In the genomic region with DNA sequence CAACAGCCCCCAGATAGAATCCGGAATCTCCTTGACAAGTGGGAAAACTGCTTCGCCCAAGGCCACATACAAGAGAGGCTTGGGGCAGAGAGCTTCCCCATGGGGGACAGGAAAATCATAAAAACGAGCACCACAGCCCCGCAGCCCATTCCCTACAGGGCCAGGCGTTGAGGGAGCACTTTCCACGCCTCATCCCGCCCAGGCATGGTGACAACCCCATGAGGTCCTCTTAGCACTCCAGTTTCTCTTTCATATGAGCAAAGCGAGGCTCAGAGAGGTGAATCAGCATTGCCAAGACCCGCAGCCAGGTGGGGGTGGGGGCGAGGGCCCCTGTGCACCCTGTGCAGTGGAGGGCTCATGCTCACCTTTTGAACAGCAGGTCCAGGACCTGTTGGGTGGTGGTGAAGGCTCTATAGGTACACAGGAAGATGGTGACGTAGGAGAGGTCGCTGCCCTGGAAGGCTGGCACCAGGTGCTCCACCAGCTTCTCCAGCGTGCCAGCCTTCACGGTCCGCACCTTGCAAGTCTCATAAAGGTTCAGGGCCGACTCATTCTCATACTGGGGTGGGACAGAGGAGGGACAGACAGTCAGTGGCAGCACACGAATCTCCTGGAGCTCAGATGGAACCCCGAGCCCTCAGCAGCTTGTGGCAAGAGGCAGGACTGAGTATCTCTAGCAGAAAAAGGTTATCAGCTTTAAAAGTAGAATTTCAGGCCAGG, we compare ENCODE assay signal across 15 cellular contexts. TPM values are rescaled to one million over a fixed set of nuclear protein-coding genes. Genes with fewer than 3 reads are reported as not detected.
DNase-seq lines count a peak whose midpoint lies in the region; ATAC-seq and TF ChIP-seq lines count a peak whose summit lies in the region.
"Had no signal": no experiment of that assay in that cellular context is flagged by ENCODE, and none has a peak within 500 bp of the region (broad histone marks: within the 10 kb centered on the region; RNA-seq: fewer than 3 reads in every experiment).

No MANE protein-coding gene starts in this region.

- H3K27ac ChIP-seq in right cardiac atrium (ENCODE audit: low read length) = no peak overlapping the region
- no peak overlapping the region for H3K27ac ChIP-seq in spleen
- H3K27ac ChIP-seq: testis had no signal

- ATAC-seq in right cardiac atrium = no peak
- no peak for ATAC-seq in GM21786 (IDR thresholded peaks at IDR 0.05; ENCODE audit: unreplicated experiment)

- TF ChIP-seq POLR2A in spleen (IDR thresholded peaks at IDR 0.05) = no peak

- H3K27ac Mint-ChIP-seq in activated naive CD4-positive, alpha-beta T cell treated with anti-CD3 and anti-CD28 coated beads, Interleukin-2, amount 50 U/mL, for 24 hours = peak overlapping the region; percentile 41
- H3K27ac Mint-ChIP-seq in IgD-negative memory B cell = peak overlapping the region; percentile 59 to 90 (median 87)
- H3K27ac Mint-ChIP-seq: CD4-positive, CD25-positive, alpha-beta regulatory T cell had no signal

- intact Hi-C loops in right cardiac atrium (cut with DNase I) = no loop called here
- intact Hi-C loops in spleen (cut with DNase I; ENCODE audit: low total_unique reads) = no loop called here

- H3K4me3 ChIP-seq in right cardiac atrium (ENCODE audit: low read length) (no peak overlapping the region), spleen (no peak overlapping the region)
- H3K4me3 ChIP-seq: testis had no signal

- 92% methylated on average over 18 of the region's 18 CpGs for WGBS in right cardiac atrium
- WGBS in spleen, 5 donors = 92 to 95% (median 92%) methylated on average over 11 to 18 of the region's 18 CpGs

- H3K27me3 ChIP-seq in right cardiac atrium (ENCODE audit: control insufficient read depth, insufficient read depth) = no peaks in the 10 kb centered on the region
- H3K27me3 ChIP-seq in spleen (replicated peaks in 1 of 7) = no peaks in the 10 kb centered on the region
- H3K27me3 ChIP-seq: testis had no signal

- no peak for DNase-seq in activated naive CD4-positive, alpha-beta T cell treated with Interleukin-2 at 50 U/mL for 16 hours
- peak in 2 of 3 donors; percentile 16 to 31 for DNase-seq in right cardiac atrium
- peak; percentile 13 for DNase-seq in spleen
- no peak for DNase-seq in iPS-NIHi7 (ENCODE audit: extremely low spot score)
- no peak for DNase-seq in amygdala (lab: John Stamatoyannopoulos, UW)
- DNase-seq: ACHN; CD4-positive, CD25-positive, alpha-beta regulatory T cell; NCI-H1417; NCI-H524; nucleus accumbens; T1000; testis had no signal

- peaks cover 10 to 70% (median 60%) of the 10 kb centered on the region in 6 donors for H3K36me3 ChIP-seq in spleen

- H3K36me3 Mint-ChIP-seq in activated naive CD4-positive, alpha-beta T cell treated with anti-CD3 and anti-CD28 coated beads, Interleukin-2, amount 50 U/mL, for 24 hours = peaks cover 9% of the 10 kb centered on the region
- H3K36me3 Mint-ChIP-seq in IgD-negative memory B cell = peaks cover 2% of the 10 kb centered on the region

- H3K4me1 Mint-ChIP-seq in activated naive CD4-positive, alpha-beta T cell treated with anti-CD3 and anti-CD28 coated beads, Interleukin-2, amount 50 U/mL, for 24 hours = peaks cover 18% of the 10 kb centered on the region
- H3K4me1 Mint-ChIP-seq in IgD-negative memory B cell = peaks cover 7 to 24% (median 17%) of the 10 kb centered on the region in 3 donors

- H3K4me3 Mint-ChIP-seq in activated naive CD4-positive, alpha-beta T cell treated with anti-CD3 and anti-CD28 coated beads, Interleukin-2, amount 50 U/mL, for 24 hours = no peak overlapping the region
- H3K4me3 Mint-ChIP-seq in IgD-negative memory B cell = no peak overlapping the region

- H3K27me3 Mint-ChIP-seq in activated naive CD4-positive, alpha-beta T cell treated with anti-CD3 and anti-CD28 coated beads, Interleukin-2, amount 50 U/mL, for 24 hours = no peaks in the 10 kb centered on the region
- H3K27me3 Mint-ChIP-seq in IgD-negative memory B cell = no peaks in the 10 kb centered on the region
- H3K27me3 Mint-ChIP-seq: CD4-positive, CD25-positive, alpha-beta regulatory T cell had no signal

- TF ChIP-seq CTCF in spleen (IDR thresholded peaks at IDR 0.05 in 8 of 11, conservative IDR thresholded peaks at IDR 0.05 in 3 of 11) = no peak

- no peaks in the 10 kb centered on the region for H3K9me3 ChIP-seq in right cardiac atrium (ENCODE audit: control insufficient read depth, low read length)
- no peaks in the 10 kb centered on the region for H3K9me3 ChIP-seq in spleen
- H3K9me3 ChIP-seq: testis had no signal

- H3K4me1 ChIP-seq in right cardiac atrium (ENCODE audit: control insufficient read depth, insufficient read depth, low read length) (peaks cover 23% of the 10 kb centered on the region), spleen (peaks cover 29 to 42% (median 35%) of the 10 kb centered on the region in 6 donors)

- H3K9me3 Mint-ChIP-seq in activated naive CD4-positive, alpha-beta T cell treated with anti-CD3 and anti-CD28 coated beads, Interleukin-2, amount 50 U/mL, for 24 hours = no peaks in the 10 kb centered on the region
- H3K9me3 Mint-ChIP-seq in IgD-negative memory B cell = no peaks in the 10 kb centered on the region
- H3K9me3 Mint-ChIP-seq: CD4-positive, CD25-positive, alpha-beta regulatory T cell had no signal

RNA-seq across cellular contexts. Expression of gene RALGDS, which starts 10.9 kb away (rescaled TPM):
- polyA plus RNA-seq in IgD-negative memory B cell (16.9 TPM), right cardiac atrium (33.8 TPM), spleen (10 to 100 TPM; 21.3 to 40.1 (median 27.2) TPM)
- total RNA-seq in right cardiac atrium (10 to 100 TPM; 18.5 to 36.3 (median 32.1) TPM), spleen (10 to 100 TPM; 50.6 to 74.3 (median 60.3) TPM)

RNA-seq across cellular contexts. Expression of gene CEL, which starts 48.3 kb away (rescaled TPM):
- polyA plus RNA-seq in IgD-negative memory B cell = not detected
- total RNA-seq in right cardiac atrium = 1 to 10 TPM; 2.9 to 9.7 (median 5.2) TPM
- polyA plus RNA-seq in right cardiac atrium = 2.8 TPM
- total RNA-seq in spleen = 1 to 10 TPM in 3 of 7 donors, under 1 TPM in 2, not detected in 2; 0.58 to 5.3 (median 1.9) TPM
- under 1 TPM; 0.46 to 0.67 (median 0.55) TPM for polyA plus RNA-seq in spleen
- polyA plus RNA-seq: CD4-positive, CD25-positive, alpha-beta regulatory T cell had no signal

RNA-seq across cellular contexts. Expression of gene GBGT1, which starts 53.6 kb away (rescaled TPM):
- 1.7 TPM for polyA plus RNA-seq in IgD-negative memory B cell
- 10 to 100 TPM in 3 of 4 donors, 1 to 10 TPM in 1; 9.6 to 12.8 (median 11.3) TPM for total RNA-seq in right cardiac atrium
- polyA plus RNA-seq in right cardiac atrium = 7.4 TPM
- total RNA-seq in spleen = 10 to 100 TPM; 16.8 to 52.8 (median 31.2) TPM
- polyA plus RNA-seq in spleen = 10 to 100 TPM in 2 of 3 donors, 1 to 10 TPM in 1; 9.2 to 14.1 (median 10.7) TPM

Comparison
In these comparisons a context has a peak if more than half of its experiments do, and no peak if none do; other contexts are left out.
1. DNase-seq: peak in right cardiac atrium (2 of 3) and spleen (single experiment); none in activated naive CD4-positive, alpha-beta T cell treated with Interleukin-2 at 50 U/mL for 16 hours (single experiment), iPS-NIHi7 (single experiment) and amygdala (0 of 56).